Comparison of ENCODE assay signal across 21 cellular contexts in the genomic region with DNA sequence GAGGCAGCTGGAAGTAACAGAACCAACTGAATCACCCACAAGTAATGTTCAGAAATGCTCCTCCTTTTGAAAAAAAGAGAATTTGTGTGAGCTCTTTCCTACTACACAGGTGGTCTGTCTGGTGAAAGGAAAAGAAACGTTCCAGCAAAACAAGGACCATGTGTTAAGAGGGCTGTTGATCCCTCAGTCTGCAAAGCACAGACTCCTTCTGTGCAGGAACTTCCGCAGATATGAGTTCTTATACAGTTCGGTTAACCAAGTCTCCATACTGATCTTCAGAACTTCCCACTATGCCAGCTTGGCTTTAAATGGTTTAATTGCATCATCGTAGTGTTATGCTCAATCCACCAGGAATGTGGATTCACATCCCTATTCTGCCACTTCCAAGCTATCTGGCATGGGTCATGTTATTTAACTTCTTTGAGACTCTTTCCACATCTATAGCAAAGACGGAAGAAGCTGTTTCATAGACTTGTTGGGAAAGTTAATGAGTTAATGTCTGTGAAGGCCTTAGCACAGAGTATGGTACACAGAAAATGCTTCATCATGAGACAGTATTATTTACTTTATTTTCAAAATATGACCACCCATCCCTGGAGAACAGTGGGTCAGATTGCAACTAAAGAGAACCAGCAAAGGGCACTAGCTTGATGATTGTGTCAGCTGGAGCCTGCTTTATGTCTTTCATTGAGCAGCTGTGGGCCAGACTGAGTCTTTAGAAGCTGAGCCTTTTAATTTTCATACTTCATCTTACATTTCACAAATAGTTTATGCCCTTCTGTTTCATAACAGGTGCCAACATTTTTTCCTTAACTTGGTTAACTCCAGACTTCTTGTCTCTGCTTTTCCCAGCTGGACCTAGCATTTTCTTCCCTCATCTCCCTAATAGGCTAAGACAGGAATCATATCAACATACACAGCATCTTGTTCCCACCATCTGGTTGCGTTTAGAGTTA.
DNase-seq lines count a peak whose midpoint lies in the region; ATAC-seq and TF ChIP-seq lines count a peak whose summit lies in the region.
"Had no signal": no experiment of that assay in that cellular context is flagged by ENCODE, and none has a peak within 500 bp of the region (broad histone marks: within the 10 kb centered on the region; RNA-seq: fewer than 3 reads in every experiment).

No MANE protein-coding gene starts in this region.

- DNase-seq in AG20443 (ENCODE audit: low spot score), result peak; percentile 22
- DNase-seq in NCI-H446 treated with DMSO at 0.1 percent for 48 hours (lab: John Stamatoyannopoulos, UW), result peak; percentile 49
- DNase-seq in esophagus muscularis mucosa (ENCODE audit: extremely low spot score), result peak; percentile 80
- no peak for DNase-seq in osteocyte (ENCODE audit: extremely low spot score, unreplicated experiment)
- no peak for DNase-seq in natural killer cell treated with Interleukin-12 subunit alpha and Interleukin-12 subunit beta and Interleukin-15 and Interleukin-18, amount 100 ng/mL, for 72 hours (ENCODE audit: low spot score)
- DNase-seq in activated T-cell treated with anti-CD3 and anti-CD28 coated beads, Interleukin-2, amount 50 U/mL, for 4 hours, result no peak
- DNase-seq in NCI-H1105 (lab: John Stamatoyannopoulos, UW), result no peak
- no peak for DNase-seq in RWPE1 (ENCODE audit: low spot score)
- DNase-seq: activated naive CD4-positive, alpha-beta T cell treated with Interleukin-2 at 50 U/mL for 16 hours; body of pancreas; CD8-positive, alpha-beta T cell; cortex of kidney; lower lobe of right lung; MM.1S; naive thymus-derived CD4-positive, alpha-beta T cell; NCI-H2029 treated with DMSO at 0.1 percent for 48 hours; NCI-H748 treated with DMSO at 0.1 percent for 48 hours; PC-3; psoas muscle had no signal

- POLR2A ChIA-PET in RWPE1 (lab: Yijun Ruan, JAX; ENCODE audit: low non-redundant PET), result no interaction called here

- no peak for TF ChIP-seq POLR2A in esophagus muscularis mucosa (IDR thresholded peaks at IDR 0.05; ENCODE audit: low read depth)

- H3K9me3 ChIP-seq in esophagus muscularis mucosa, result no peaks in the 10 kb centered on the region
- H3K9me3 ChIP-seq: body of pancreas, lower lobe of right lung, psoas muscle, vagina had no signal

- peak overlapping the region; percentile 72 for H3K27ac Mint-ChIP-seq in osteocyte (ENCODE audit: unreplicated experiment)
- no peak overlapping the region for H3K27ac Mint-ChIP-seq in natural killer cell treated with Interleukin-12 subunit alpha and Interleukin-12 subunit beta and Interleukin-15 and Interleukin-18, amount 100 ng/mL, for 72 hours
- H3K27ac Mint-ChIP-seq: CD8-positive, alpha-beta T cell; naive thymus-derived CD4-positive, alpha-beta T cell had no signal

- intact Hi-C loops in esophagus muscularis mucosa (cut with DNase I), result no loop called here

- H3K4me1 Mint-ChIP-seq in osteocyte (ENCODE audit: unreplicated experiment), result peaks cover 56% of the 10 kb centered on the region
- no peaks in the 10 kb centered on the region for H3K4me1 Mint-ChIP-seq in natural killer cell treated with Interleukin-12 subunit alpha and Interleukin-12 subunit beta and Interleukin-15 and Interleukin-18, amount 100 ng/mL, for 72 hours (ENCODE audit: low read depth in 2 of 2)
- H3K4me1 Mint-ChIP-seq in activated T-cell treated with anti-CD3 and anti-CD28 coated beads, Interleukin-2, amount 50 U/mL, for 4 hours (ENCODE audit: low read depth), result no peaks in the 10 kb centered on the region
- H3K4me1 Mint-ChIP-seq: naive thymus-derived CD4-positive, alpha-beta T cell had no signal

- CTCF ChIA-PET in RWPE1 (lab: Yijun Ruan, JAX), result interaction anchor here (0.9 to 1.0 kb wide), 2 partner anchors 20 to 22 kb away, joined by 3 read pairs; no protein-coding TSS in a partner anchor

- no peak for TF ChIP-seq CTCF in esophagus muscularis mucosa (IDR thresholded peaks at IDR 0.05)
- TF ChIP-seq CTCF in osteocyte (IDR thresholded peaks at IDR 0.05), result no peak
- TF ChIP-seq CTCF in RWPE1 (conservative IDR thresholded peaks at IDR 0.05; ENCODE audit: low read depth), result no peak

- no peaks in the 10 kb centered on the region for H3K27me3 Mint-ChIP-seq in osteocyte (ENCODE audit: unreplicated experiment)
- H3K27me3 Mint-ChIP-seq in natural killer cell treated with Interleukin-12 subunit alpha and Interleukin-12 subunit beta and Interleukin-15 and Interleukin-18, amount 100 ng/mL, for 72 hours, result peaks cover 5 to 26% of the 10 kb centered on the region in 2 donors
- H3K27me3 Mint-ChIP-seq in activated T-cell treated with anti-CD3 and anti-CD28 coated beads, Interleukin-2, amount 50 U/mL, for 4 hours (ENCODE audit: low read depth), result no peaks in the 10 kb centered on the region

- peaks cover 3 to 48% (median 33%) of the 10 kb centered on the region in 4 donors for H3K4me1 ChIP-seq in esophagus muscularis mucosa
- H3K4me1 ChIP-seq: lower lobe of right lung, vagina had no signal

- no peak overlapping the region for H3K4me3 ChIP-seq in esophagus muscularis mucosa
- H3K4me3 ChIP-seq: body of pancreas, lower lobe of right lung, psoas muscle, SK-N-MC, vagina had no signal

- no peak for TF ChIP-seq EP300 in esophagus muscularis mucosa (IDR thresholded peaks at IDR 0.05)

- H3K27me3 ChIP-seq in esophagus muscularis mucosa, result no peaks in the 10 kb centered on the region
- H3K27me3 ChIP-seq: body of pancreas, vagina had no signal

- H3K9me3 Mint-ChIP-seq in osteocyte (ENCODE audit: unreplicated experiment), result no peaks in the 10 kb centered on the region
- H3K9me3 Mint-ChIP-seq in natural killer cell treated with Interleukin-12 subunit alpha and Interleukin-12 subunit beta and Interleukin-15 and Interleukin-18, amount 100 ng/mL, for 72 hours, result no peaks in the 10 kb centered on the region
- H3K9me3 Mint-ChIP-seq in activated T-cell treated with anti-CD3 and anti-CD28 coated beads, Interleukin-2, amount 50 U/mL, for 4 hours, result no peaks in the 10 kb centered on the region
- H3K9me3 Mint-ChIP-seq: CD8-positive, alpha-beta T cell; naive thymus-derived CD4-positive, alpha-beta T cell had no signal

- WGBS in esophagus muscularis mucosa, result 79% methylated on average over 6 of the region's 6 CpGs

- no peak for ATAC-seq in natural killer cell treated with Interleukin-12 subunit alpha and Interleukin-12 subunit beta and Interleukin-15 and Interleukin-18, amount 100 ng/mL, for 72 hours
- ATAC-seq in activated T-cell treated with anti-CD3 and anti-CD28 coated beads, Interleukin-2, amount 50 U/mL, for 4 hours, result no peak
- ATAC-seq: body of pancreas; CD8-positive, alpha-beta T cell; naive thymus-derived CD4-positive, alpha-beta T cell; PC-3; psoas muscle had no signal

- H3K36me3 ChIP-seq in esophagus muscularis mucosa, result peaks cover 0 to 94% (median 44%) of the 10 kb centered on the region in 4 donors
- H3K36me3 ChIP-seq: lower lobe of right lung, vagina had no signal

- peak overlapping the region; percentile 27 to 64 (median 39) for H3K27ac ChIP-seq in esophagus muscularis mucosa (replicated peaks in 1 of 4)
- H3K27ac ChIP-seq in RWPE1, result no peak overlapping the region
- H3K27ac ChIP-seq: body of pancreas, lower lobe of right lung, psoas muscle, SK-N-MC, vagina had no signal

- peaks cover 2% of the 10 kb centered on the region for H3K36me3 Mint-ChIP-seq in osteocyte (ENCODE audit: unreplicated experiment)
- no peaks in the 10 kb centered on the region for H3K36me3 Mint-ChIP-seq in natural killer cell treated with Interleukin-12 subunit alpha and Interleukin-12 subunit beta and Interleukin-15 and Interleukin-18, amount 100 ng/mL, for 72 hours
- no peaks in the 10 kb centered on the region for H3K36me3 Mint-ChIP-seq in activated T-cell treated with anti-CD3 and anti-CD28 coated beads, Interleukin-2, amount 50 U/mL, for 4 hours (ENCODE audit: insufficient read depth)
- H3K36me3 Mint-ChIP-seq: CD8-positive, alpha-beta T cell; naive thymus-derived CD4-positive, alpha-beta T cell had no signal

- H3K4me3 Mint-ChIP-seq in osteocyte (ENCODE audit: unreplicated experiment), result no peak overlapping the region
- H3K4me3 Mint-ChIP-seq in natural killer cell treated with Interleukin-12 subunit alpha and Interleukin-12 subunit beta and Interleukin-15 and Interleukin-18, amount 100 ng/mL, for 72 hours, result no peak overlapping the region
- H3K4me3 Mint-ChIP-seq in activated T-cell treated with anti-CD3 and anti-CD28 coated beads, Interleukin-2, amount 50 U/mL, for 4 hours, result no peak overlapping the region
- H3K4me3 Mint-ChIP-seq: CD8-positive, alpha-beta T cell; naive thymus-derived CD4-positive, alpha-beta T cell had no signal

Comparison
In these comparisons a context has a peak if more than half of its experiments do, and no peak if none do; other contexts are left out.
1. DNase-seq: peak in AG20443 (single experiment), NCI-H446 treated with DMSO at 0.1 percent for 48 hours (single experiment) and esophagus muscularis mucosa (single experiment); none in osteocyte (single experiment), natural killer cell treated with Interleukin-12 subunit alpha and Interleukin-12 subunit beta and Interleukin-15 and Interleukin-18, amount 100 ng/mL, for 72 hours (single experiment), activated T-cell treated with anti-CD3 and anti-CD28 coated beads, Interleukin-2, amount 50 U/mL, for 4 hours (single experiment), NCI-H1105 (single experiment) and RWPE1 (single experiment).